Comparison of ENCODE assay signal across 8 cellular contexts in the genomic region with DNA sequence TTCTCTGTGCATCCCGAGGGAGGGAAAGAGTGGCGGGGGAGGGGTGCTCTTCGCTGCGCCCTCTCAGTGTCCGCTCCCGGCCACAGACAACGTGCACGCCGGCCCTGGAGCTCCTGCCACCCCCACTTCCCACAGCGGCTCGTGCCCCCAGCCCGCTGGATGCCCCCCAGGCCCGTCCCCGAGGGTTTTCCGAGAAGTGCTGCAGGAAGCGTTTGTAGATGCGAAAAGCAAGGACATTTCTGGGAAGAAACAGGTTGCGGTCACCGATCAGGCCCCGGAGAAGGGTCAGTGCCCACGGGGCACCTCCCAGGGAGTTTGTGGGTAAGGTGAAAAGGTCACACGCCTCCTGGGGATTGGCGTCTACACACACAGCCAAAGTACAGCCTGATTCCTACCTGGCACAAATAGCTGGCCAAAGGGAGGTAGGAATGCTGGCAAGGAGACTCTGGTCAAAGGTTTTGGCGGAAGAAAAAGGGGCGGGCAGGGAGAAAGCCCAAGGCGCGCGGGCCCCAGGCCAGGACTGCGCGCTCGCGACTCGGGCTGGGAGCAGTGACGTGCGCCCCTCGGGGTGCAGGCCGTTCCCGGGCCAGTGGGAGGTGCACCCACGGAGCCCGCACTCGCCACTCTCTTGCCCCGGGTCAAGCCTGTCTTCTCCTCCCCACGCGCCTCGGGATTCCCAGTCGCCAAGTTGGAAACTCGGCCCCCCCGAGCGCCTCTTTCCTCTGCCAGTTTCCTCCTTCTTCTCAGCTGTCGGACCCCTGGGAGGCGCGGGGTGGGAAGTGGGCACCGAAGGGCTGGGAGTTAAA. TPM values are rescaled to one million over a fixed set of nuclear protein-coding genes. Genes with fewer than 3 reads are reported as not detected.
DNase-seq lines count a peak whose midpoint lies in the region; ATAC-seq and TF ChIP-seq lines count a peak whose summit lies in the region.

No MANE protein-coding gene starts in this region.

- H3K27ac Mint-ChIP-seq in activated CD8-positive, alpha-beta T cell treated with anti-CD3 and anti-CD28 coated beads for 36 hours: no peak overlapping the region

- 1 to 2% methylated on average over 42 to 53 of the region's 53 CpGs for WGBS in GM23248 (ENCODE audit: low coverage in 1 of 2, low lambda C conversion rate in 2 of 2, missing lambda C conversion rate in 2 of 2), 2 experiments

- no peak for TF ChIP-seq RAD21 in neural cell (conservative IDR thresholded peaks at IDR 0.05)

- DNase-seq in GM23248: peak; percentile 84
- DNase-seq in activated CD8-positive, alpha-beta T cell treated with anti-CD3 and anti-CD28 coated beads for 36 hours: no peak
- DNase-seq in fibroblast of the conjunctiva (ENCODE audit: low read depth): peak; percentile 80

- H3K4me3 Mint-ChIP-seq in activated CD8-positive, alpha-beta T cell treated with anti-CD3 and anti-CD28 coated beads for 36 hours: peak overlapping the region; percentile 35

- in situ Hi-C loops in GM23248 (cut with MboI): loop anchor here (10.0 to 25.0 kb wide), 2 partner anchors 951 to 1299 kb away; no protein-coding TSS in a partner anchor

- H3K36me3 Mint-ChIP-seq in activated CD8-positive, alpha-beta T cell treated with anti-CD3 and anti-CD28 coated beads for 36 hours (ENCODE audit: low read depth): no peaks in the 10 kb centered on the region

- H3K27me3 Mint-ChIP-seq in activated CD8-positive, alpha-beta T cell treated with anti-CD3 and anti-CD28 coated beads for 36 hours: peaks cover 62% of the 10 kb centered on the region

- H3K9ac ChIP-seq in GM23248 (peak overlapping the region; percentile 90), neural cell (ENCODE audit: low read length) (peak overlapping the region; percentile 81)

- H3K9me2 ChIP-seq in GM23248 (ENCODE audit: insufficient read depth): no peaks in the 10 kb centered on the region
- no peaks in the 10 kb centered on the region for H3K9me2 ChIP-seq in neural cell (ENCODE audit: insufficient read depth, low read length)

- no peaks in the 10 kb centered on the region for H3K36me3 ChIP-seq in GM23248 (ENCODE audit: low read depth)
- H3K36me3 ChIP-seq in neural cell (ENCODE audit: insufficient read depth, low read length): no peaks in the 10 kb centered on the region

- ATAC-seq in activated CD8-positive, alpha-beta T cell treated with anti-CD3 and anti-CD28 coated beads for 36 hours: no peak
- no peak for ATAC-seq in GM19351 (IDR thresholded peaks at IDR 0.05; ENCODE audit: unreplicated experiment)
- no peak for ATAC-seq in HG03571 (IDR thresholded peaks at IDR 0.05; ENCODE audit: unreplicated experiment)
- no peak for ATAC-seq in GM21381 (IDR thresholded peaks at IDR 0.05; ENCODE audit: unreplicated experiment)

- H3F3A ChIP-seq in GM23248 (ENCODE audit: insufficient read depth) (peaks cover 61% of the 10 kb centered on the region), neural cell (ENCODE audit: insufficient read depth, low read length, poor library complexity, severe bottlenecking) (peaks cover 3% of the 10 kb centered on the region)

- no peak for TF ChIP-seq EP300 in neural cell (conservative IDR thresholded peaks at IDR 0.05; ENCODE audit: poor library complexity, severe bottlenecking)

- H3K4me1 Mint-ChIP-seq in activated CD8-positive, alpha-beta T cell treated with anti-CD3 and anti-CD28 coated beads for 36 hours (ENCODE audit: low read depth): peaks cover 14% of the 10 kb centered on the region

- CTCF ChIA-PET in activated CD8-positive, alpha-beta T cell treated with anti-CD3 and anti-CD28 coated beads for 36 hours (lab: Charles Lee): interaction anchor here (0.7 kb wide), 1 partner anchor 710 kb away, joined by 3 read pairs; no protein-coding TSS in a partner anchor

- H3K4me3 ChIP-seq in GM23248 (peak overlapping the region; percentile 94), neural cell (ENCODE audit: low read length) (peak overlapping the region; percentile 85)

- intact Hi-C loops in activated CD8-positive, alpha-beta T cell treated with anti-CD3 and anti-CD28 coated beads for 36 hours (cut with micrococcal nuclease): no loop called here

- H2AFZ ChIP-seq in GM23248: peak overlapping the region; percentile 78
- H2AFZ ChIP-seq in neural cell (ENCODE audit: low read depth, low read length): no peak overlapping the region

- H3K9me3 ChIP-seq in GM23248 (ENCODE audit: low read depth) (no peaks in the 10 kb centered on the region), neural cell (ENCODE audit: low read length) (no peaks in the 10 kb centered on the region)

- H3K9me3 Mint-ChIP-seq in activated CD8-positive, alpha-beta T cell treated with anti-CD3 and anti-CD28 coated beads for 36 hours: no peaks in the 10 kb centered on the region

- H4K20me1 ChIP-seq in GM23248 (ENCODE audit: insufficient read depth) (no peaks in the 10 kb centered on the region), neural cell (ENCODE audit: insufficient read depth) (no peaks in the 10 kb centered on the region)

- H3K4me1 ChIP-seq in GM23248 (ENCODE audit: insufficient read depth): peaks cover 34% of the 10 kb centered on the region

- peaks cover 47% of the 10 kb centered on the region for H3K79me2 ChIP-seq in GM23248 (ENCODE audit: insufficient read depth)
- H3K79me2 ChIP-seq in neural cell (replicated peaks; ENCODE audit: insufficient read depth, low read length): peaks cover 34% of the 10 kb centered on the region

- no peak for TF ChIP-seq CTCF in 22Rv1 (IDR thresholded peaks at IDR 0.05)
- no peak for TF ChIP-seq CTCF in activated CD8-positive, alpha-beta T cell treated with anti-CD3 and anti-CD28 coated beads for 36 hours (IDR thresholded peaks at IDR 0.05)
- TF ChIP-seq CTCF in neural cell (IDR thresholded peaks at IDR 0.05; ENCODE audit: poor library complexity, severe bottlenecking): peak; percentile 25

- H3K27ac ChIP-seq in 22Rv1: peak overlapping the region; percentile 83
- peak overlapping the region; percentile 86 for H3K27ac ChIP-seq in GM23248
- peak overlapping the region; percentile 73 for H3K27ac ChIP-seq in neural cell (ENCODE audit: low read length)

- H3K4me2 ChIP-seq in GM23248 (ENCODE audit: unreplicated experiment) (peak overlapping the region; percentile 93), neural cell (ENCODE audit: low read length) (peak overlapping the region; percentile 93)

- H3K27me3 ChIP-seq in GM23248 (replicated peaks; ENCODE audit: insufficient read depth): no peaks in the 10 kb centered on the region
- peaks cover 17% of the 10 kb centered on the region for H3K27me3 ChIP-seq in neural cell (ENCODE audit: insufficient read depth, low read depth, low read length)

- POLR2A ChIA-PET in activated CD8-positive, alpha-beta T cell treated with anti-CD3 and anti-CD28 coated beads for 36 hours (lab: Charles Lee): no interaction called here

TF ChIP-seq in neural cell, 6 proteins besides CTCF, POLR2A, EP300 and RAD21:
- TF ChIP-seq MXI1 (conservative IDR thresholded peaks at IDR 0.05; ENCODE audit: poor library complexity, severe bottlenecking) (no peak), TAF1 (IDR thresholded peaks at IDR 0.05; ENCODE audit: low read depth) (no peak), POLR2AphosphoS5 (IDR thresholded peaks at IDR 0.05) (no peak), SMC3 (conservative IDR thresholded peaks at IDR 0.05; ENCODE audit: poor library complexity) (no peak), EZH2 (IDR thresholded peaks at IDR 0.05; ENCODE audit: borderline replicate concordance, insufficient read depth, low read length, poor library complexity, severe bottlenecking) (no peak)
- TF ChIP-seq, protein P1, sequence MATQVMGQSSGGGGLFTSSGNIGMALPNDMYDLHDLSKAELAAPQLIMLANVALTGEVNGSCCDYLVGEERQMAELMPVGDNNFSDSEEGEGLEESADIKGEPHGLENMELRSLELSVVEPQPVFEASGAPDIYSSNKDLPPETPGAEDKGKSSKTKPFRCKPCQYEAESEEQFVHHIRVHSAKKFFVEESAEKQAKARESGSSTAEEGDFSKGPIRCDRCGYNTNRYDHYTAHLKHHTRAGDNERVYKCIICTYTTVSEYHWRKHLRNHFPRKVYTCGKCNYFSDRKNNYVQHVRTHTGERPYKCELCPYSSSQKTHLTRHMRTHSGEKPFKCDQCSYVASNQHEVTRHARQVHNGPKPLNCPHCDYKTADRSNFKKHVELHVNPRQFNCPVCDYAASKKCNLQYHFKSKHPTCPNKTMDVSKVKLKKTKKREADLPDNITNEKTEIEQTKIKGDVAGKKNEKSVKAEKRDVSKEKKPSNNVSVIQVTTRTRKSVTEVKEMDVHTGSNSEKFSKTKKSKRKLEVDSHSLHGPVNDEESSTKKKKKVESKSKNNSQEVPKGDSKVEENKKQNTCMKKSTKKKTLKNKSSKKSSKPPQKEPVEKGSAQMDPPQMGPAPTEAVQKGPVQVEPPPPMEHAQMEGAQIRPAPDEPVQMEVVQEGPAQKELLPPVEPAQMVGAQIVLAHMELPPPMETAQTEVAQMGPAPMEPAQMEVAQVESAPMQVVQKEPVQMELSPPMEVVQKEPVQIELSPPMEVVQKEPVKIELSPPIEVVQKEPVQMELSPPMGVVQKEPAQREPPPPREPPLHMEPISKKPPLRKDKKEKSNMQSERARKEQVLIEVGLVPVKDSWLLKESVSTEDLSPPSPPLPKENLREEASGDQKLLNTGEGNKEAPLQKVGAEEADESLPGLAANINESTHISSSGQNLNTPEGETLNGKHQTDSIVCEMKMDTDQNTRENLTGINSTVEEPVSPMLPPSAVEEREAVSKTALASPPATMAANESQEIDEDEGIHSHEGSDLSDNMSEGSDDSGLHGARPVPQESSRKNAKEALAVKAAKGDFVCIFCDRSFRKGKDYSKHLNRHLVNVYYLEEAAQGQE (IDR thresholded peaks at IDR 0.05; ENCODE audit: borderline replicate concordance): no peak

RNA-seq across cellular contexts. Expression of a gene that starts 1.5 kb away (rescaled TPM):
- total RNA-seq in GM23248 (2014; rRNA removed; shearing (Covaris generic)): 134 and 152 TPM in 2 replicates
- polyA plus RNA-seq in GM23248 (2016; fragmentation: Nextera tagmentation; extraction: Ambion mirVana) (175 and 184 TPM in 2 replicates), neural cell (23.2 and 24.5 TPM in 2 replicates)
- under 1 TPM; 0.22 to 0.79 TPM for total RNA-seq in activated CD8-positive, alpha-beta T cell treated with anti-CD3 and anti-CD28 coated beads for 36 hours
- 73.0 and 77.2 TPM in 2 replicates for polyA minus RNA-seq in neural cell

Comparison
In these comparisons a context has a peak if more than half of its experiments do, and no peak if none do; other contexts are left out.
1. RNA of a gene that starts 1.5 kb away (total RNA-seq): 134 to 152 TPM in GM23248; 0.22 to 0.79 TPM in activated CD8-positive, alpha-beta T cell treated with anti-CD3 and anti-CD28 coated beads for 36 hours; every median in the first group is over 10 times any median in the second.
2. Peak in every context shown above with its lines, with median percentiles within 50 percentile points of each other: H3K27ac ChIP-seq.